Comparison of ENCODE assay signal across 12 cellular contexts in the genomic region with DNA sequence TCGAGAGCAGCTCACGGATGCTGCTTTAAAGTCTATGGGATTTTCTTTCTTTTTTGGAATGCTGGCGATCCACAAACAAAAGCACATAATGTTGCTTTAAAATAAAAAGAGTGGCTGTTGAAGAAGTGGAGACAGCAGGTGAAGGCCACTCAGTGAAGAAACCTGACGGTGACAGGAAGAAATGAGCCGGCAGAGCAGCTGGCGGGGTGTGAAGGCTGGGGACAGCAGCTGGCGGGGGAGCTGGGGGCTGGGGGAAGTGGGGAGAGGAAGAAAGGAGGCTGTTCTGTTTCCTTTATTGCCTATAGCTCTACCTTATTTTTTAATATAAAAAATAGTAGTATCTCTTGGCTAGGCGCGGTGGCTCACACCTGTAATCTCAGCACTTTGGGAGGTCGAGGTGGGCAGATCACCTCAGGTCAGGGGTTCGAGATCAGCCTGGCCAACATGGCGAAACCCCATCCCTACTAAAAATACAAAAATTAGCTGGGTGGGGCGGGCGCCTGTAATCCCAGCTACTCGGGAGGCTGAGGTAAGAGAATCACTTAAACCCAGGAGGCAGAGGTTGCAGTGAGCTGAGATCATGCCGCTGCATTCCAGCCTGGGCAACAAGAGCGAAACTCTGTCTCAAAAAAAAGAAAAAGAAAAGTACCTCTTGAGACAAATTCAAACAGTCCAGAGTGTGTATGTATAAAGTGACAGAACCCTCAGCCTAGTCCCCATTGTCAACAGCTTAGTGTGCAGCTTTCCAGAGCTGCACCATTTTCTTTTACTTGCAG. TPM values are rescaled to one million over a fixed set of nuclear protein-coding genes. Genes with fewer than 3 reads are reported as not detected.
DNase-seq lines count a peak whose midpoint lies in the region; ATAC-seq, FAIRE-seq and TF ChIP-seq lines count a peak whose summit lies in the region.
"Had no signal": no experiment of that assay in that cellular context is flagged by ENCODE, and none has a peak within 500 bp of the region (broad histone marks: within the 10 kb centered on the region; RNA-seq: fewer than 3 reads in every experiment).

No MANE protein-coding gene starts in this region.

- intact Hi-C loops in PC-3 (cut with micrococcal nuclease) = no loop called here

- H3K9ac ChIP-seq in BLaER1 = peak overlapping the region; percentile 91
- no peak overlapping the region for H3K9ac ChIP-seq in PC-3 (ENCODE audit: low read length)

- no peak for FAIRE-seq in H54 (lab: Jason Lieb, UNC)
- FAIRE-seq: endometrium, GM18507, H1 had no signal

- H2AFZ ChIP-seq in PC-3 (ENCODE audit: low read length) = no peak overlapping the region

- H3K27me3 ChIP-seq in BLaER1 = no peaks in the 10 kb centered on the region
- no peaks in the 10 kb centered on the region for H3K27me3 ChIP-seq in lung (ENCODE audit: control insufficient read depth, insufficient read depth)
- no peaks in the 10 kb centered on the region for H3K27me3 ChIP-seq in PC-3 (ENCODE audit: low read length)
- H3K27me3 ChIP-seq: BE2C had no signal

- POLR2A ChIA-PET in PC-3 (lab: Charles Lee; ENCODE audit: unreplicated experiment) = no interaction called here

- TF ChIP-seq POLR2A in NB4 (IDR thresholded peaks at IDR 0.05; ENCODE audit: extremely low read depth, insufficient read length) (no peak), H54 (IDR thresholded peaks at IDR 0.05; ENCODE audit: low read depth, low read length) (no peak)

- ATAC-seq in lung (ENCODE audit: insufficient read depth, low FRiP score) (peak; percentile 53), HG03196 (IDR thresholded peaks at IDR 0.05; ENCODE audit: unreplicated experiment) (no peak), PC-3 (no peak)

- 44 to 56% methylated on average over 17 of the region's 17 CpGs for WGBS in lung, 2 donors

- no TSS peak for BruUV-seq in PC-3 (replicated peaks; lab: Mats Ljungman, UMichigan)

- H4K20me1 ChIP-seq in BLaER1 (no peaks in the 10 kb centered on the region), PC-3 (ENCODE audit: low read length) (no peaks in the 10 kb centered on the region)

- H3F3A ChIP-seq in PC-3 (ENCODE audit: low read length, unreplicated experiment) = no peaks in the 10 kb centered on the region

- DNase-seq in NB4 (ENCODE audit: low read depth) (peak; percentile 59), lung (ENCODE audit: low spot score) (no peak), PC-3 (no peak), dermis blood vessel endothelial cell (no peak), H54 (ENCODE audit: insufficient read length, low spot score) (no peak)
- peak; percentile 63 for DNase-seq in activated CD8-positive, alpha-beta memory T cell treated with anti-CD3 and anti-CD28 coated beads, Interleukin-2, amount 50 U/mL, for 48 hours
- DNase-seq: BE2C had no signal

- H3K9me3 ChIP-seq in BLaER1 = peaks cover 18% of the 10 kb centered on the region
- no peaks in the 10 kb centered on the region for H3K9me3 ChIP-seq in lung (ENCODE audit: control insufficient read depth in 2 of 2, insufficient read depth in 1 of 2, low read length in 1 of 2)
- H3K9me3 ChIP-seq in PC-3 (ENCODE audit: low read length) = no peaks in the 10 kb centered on the region
- H3K9me3 ChIP-seq: BE2C had no signal

- H3K36me3 ChIP-seq in BLaER1 (peaks cover 28% of the 10 kb centered on the region), lung (ENCODE audit: control insufficient read depth in 2 of 2, insufficient read depth in 2 of 2, low read length in 2 of 2) (peaks cover 2% of the 10 kb centered on the region in 2 donors), PC-3 (ENCODE audit: low read depth, low read length) (no peaks in the 10 kb centered on the region)
- H3K36me3 ChIP-seq: BE2C had no signal

- CTCF ChIA-PET in PC-3 (lab: Charles Lee) = no interaction called here

- H3K4me3 ChIP-seq in BLaER1 = peak overlapping the region; percentile 46
- no peak overlapping the region for H3K4me3 ChIP-seq in NB4 (ENCODE audit: low read depth, low read length)
- no peak overlapping the region for H3K4me3 ChIP-seq in lung
- H3K4me3 ChIP-seq in PC-3 (ENCODE audit: low read length) = no peak overlapping the region

- peak overlapping the region; percentile 86 for H3K4me2 ChIP-seq in BLaER1
- no peak overlapping the region for H3K4me2 ChIP-seq in PC-3 (ENCODE audit: low read length)

- TF ChIP-seq CTCF in NB4 (IDR thresholded peaks at IDR 0.05; ENCODE audit: low read depth, low read length) = no peak
- TF ChIP-seq CTCF in lung (IDR thresholded peaks at IDR 0.05; ENCODE audit: control extremely low read depth, extremely low read depth) = no peak
- no peak for TF ChIP-seq CTCF in PC-3 (conservative IDR thresholded peaks at IDR 0.05; ENCODE audit: low read depth, low read length)

- no peaks in the 10 kb centered on the region for H3K79me2 ChIP-seq in PC-3 (ENCODE audit: low read length)

- H3K4me1 ChIP-seq in BLaER1 (peaks cover 78% of the 10 kb centered on the region), lung (ENCODE audit: control insufficient read depth in 2 of 2, insufficient read depth in 2 of 2, low read length in 2 of 2) (peaks cover 4 to 10% of the 10 kb centered on the region in 2 donors), PC-3 (ENCODE audit: insufficient read depth, low read length) (no peaks in the 10 kb centered on the region)
- H3K4me1 ChIP-seq: BE2C had no signal

- H3K27ac ChIP-seq in BLaER1 (peak overlapping the region; percentile 96), lung (ENCODE audit: low read depth in 1 of 2, low read length in 1 of 2) (no peak overlapping the region), PC-3 (ENCODE audit: low read length) (no peak overlapping the region)

- no peaks in the 10 kb centered on the region for H3K9me2 ChIP-seq in PC-3 (replicated peaks; ENCODE audit: low read length)

RNA-seq across cellular contexts. Expression of gene TAF8, which starts 42.4 kb away (rescaled TPM):
- total RNA-seq in lung (10 to 100 TPM; 19.8 to 26.7 TPM), PC-3 (2014; rRNA removed) (18.3 and 20.7 TPM in 2 replicates), dermis blood vessel endothelial cell (19.1 and 20.3 TPM in 2 replicates)
- 10 to 100 TPM; 14.0 to 14.2 TPM for polyA plus RNA-seq in lung

Comparison
In these comparisons a context has a peak if more than half of its experiments do, and no peak if none do; other contexts are left out.
1. DNase-seq: peak in NB4 (single experiment) and activated CD8-positive, alpha-beta memory T cell treated with anti-CD3 and anti-CD28 coated beads, Interleukin-2, amount 50 U/mL, for 48 hours (single experiment); none in lung (single experiment), PC-3 (single experiment), dermis blood vessel endothelial cell (single experiment) and H54 (single experiment).